10 cellular contexts compared by ENCODE assay signal in genomic region chr10:29647483-29647882, GRCh38. TPM values are rescaled to one million over a fixed set of nuclear protein-coding genes. Genes with fewer than 3 reads are reported as not detected.
DNase-seq lines count a peak whose midpoint lies in the region; ATAC-seq and TF ChIP-seq lines count a peak whose summit lies in the region.
"Had no signal": no experiment of that assay in that cellular context is flagged by ENCODE, and none has a peak within 500 bp of the region (broad histone marks: within the 10 kb centered on the region; RNA-seq: fewer than 3 reads in every experiment).

No MANE protein-coding gene starts in this region.

- H3K36me3 ChIP-seq in SK-N-MC (ENCODE audit: insufficient read depth, low read length) (no peaks in the 10 kb centered on the region), hepatocyte (replicated peaks; ENCODE audit: insufficient read depth, low read depth) (no peaks in the 10 kb centered on the region)

- H3K9me3 Mint-ChIP-seq in stimulated activated effector memory CD8-positive, alpha-beta T cell treated with anti-CD3 and anti-CD28 coated beads, Interleukin-12 subunit alpha, Interleukin-12 subunit beta, amount 100 ng/mL, for 72 hours, result no peaks in the 10 kb centered on the region

- no peak overlapping the region for H3K27ac Mint-ChIP-seq in stimulated activated effector memory CD8-positive, alpha-beta T cell treated with anti-CD3 and anti-CD28 coated beads, Interleukin-12 subunit alpha, Interleukin-12 subunit beta, amount 100 ng/mL, for 72 hours

- H3K79me2 ChIP-seq in hepatocyte, result peaks cover 51% of the 10 kb centered on the region

- H3K4me1 Mint-ChIP-seq in stimulated activated effector memory CD8-positive, alpha-beta T cell treated with anti-CD3 and anti-CD28 coated beads, Interleukin-12 subunit alpha, Interleukin-12 subunit beta, amount 100 ng/mL, for 72 hours, result peaks cover 54% of the 10 kb centered on the region

- no peaks in the 10 kb centered on the region for H3K27me3 ChIP-seq in hepatocyte

- H2AFZ ChIP-seq in hepatocyte, result no peak overlapping the region

- TF ChIP-seq CTCF in hepatocyte (IDR thresholded peaks at IDR 0.05; ENCODE audit: poor library complexity), result no peak

- H3K9me3 ChIP-seq in SK-N-MC (ENCODE audit: low read depth, low read length) (no peaks in the 10 kb centered on the region), hepatocyte (ENCODE audit: low read depth) (no peaks in the 10 kb centered on the region)

- H3K4me1 ChIP-seq in hepatocyte (ENCODE audit: insufficient read depth), result peaks cover 46% of the 10 kb centered on the region

- peak overlapping the region; percentile 57 for H3K4me3 Mint-ChIP-seq in stimulated activated effector memory CD8-positive, alpha-beta T cell treated with anti-CD3 and anti-CD28 coated beads, Interleukin-12 subunit alpha, Interleukin-12 subunit beta, amount 100 ng/mL, for 72 hours

- no peaks in the 10 kb centered on the region for H4K20me1 ChIP-seq in hepatocyte (ENCODE audit: insufficient read depth, poor library complexity, severe bottlenecking)

- DNase-seq in SK-N-MC (ENCODE audit: low read depth, low spot score), result no peak
- no peak for DNase-seq in hepatocyte (ENCODE audit: low spot score)
- no peak for DNase-seq in stimulated activated effector memory CD8-positive, alpha-beta T cell treated with anti-CD3 and anti-CD28 coated beads, Interleukin-12 subunit alpha, Interleukin-12 subunit beta, amount 100 ng/mL, for 72 hours (ENCODE audit: low spot score in 2 of 2)
- DNase-seq in iPS-NIHi11 (ENCODE audit: low spot score), result no peak
- DNase-seq in activated effector memory CD4-positive, alpha-beta T cell treated with Interleukin-2 at 50 U/mL for 16 hours, result no peak
- no peak for DNase-seq in amygdala (lab: John Stamatoyannopoulos, UW)
- DNase-seq: caudate nucleus, DMS79 had no signal

- peaks cover 6% of the 10 kb centered on the region for H3K36me3 Mint-ChIP-seq in stimulated activated effector memory CD8-positive, alpha-beta T cell treated with anti-CD3 and anti-CD28 coated beads, Interleukin-12 subunit alpha, Interleukin-12 subunit beta, amount 100 ng/mL, for 72 hours

- H3K4me3 ChIP-seq in SK-N-MC, result peak overlapping the region; percentile 33; the same call in 1 of the 2 replicates
- no peak overlapping the region for H3K4me3 ChIP-seq in hepatocyte

- H3K9me2 ChIP-seq in hepatocyte (replicated peaks; ENCODE audit: insufficient read depth), result no peaks in the 10 kb centered on the region

- 40% methylated on average over 5 of the region's 5 CpGs for WGBS in hepatocyte (ENCODE audit: low lambda C conversion rate, missing lambda C conversion rate)

- H3K9ac ChIP-seq in SK-N-MC (ENCODE audit: insufficient read length), result no peak overlapping the region

- H3K27ac ChIP-seq in SK-N-MC (peak overlapping the region; percentile 57; the same call in 1 of the 2 replicates), hepatocyte (peak overlapping the region; percentile 81)

- H3K4me2 ChIP-seq in hepatocyte, result peak overlapping the region; percentile 54

- ATAC-seq in GM18498 (IDR thresholded peaks at IDR 0.05; ENCODE audit: unreplicated experiment), result peak; percentile 62
- ATAC-seq in stimulated activated effector memory CD8-positive, alpha-beta T cell treated with anti-CD3 and anti-CD28 coated beads, Interleukin-12 subunit alpha, Interleukin-12 subunit beta, amount 100 ng/mL, for 72 hours, result no peak
- ATAC-seq in GM18858 (IDR thresholded peaks at IDR 0.05; ENCODE audit: unreplicated experiment), result no peak

RNA-seq across cellular contexts. Expression of gene SVIL, which starts 12.7 kb away (rescaled TPM):
- 24.3 and 24.4 TPM in 2 replicates for total RNA-seq in hepatocyte
- polyA plus RNA-seq in hepatocyte, result 36.5 and 64.2 TPM in 2 replicates
